In the genomic region with DNA sequence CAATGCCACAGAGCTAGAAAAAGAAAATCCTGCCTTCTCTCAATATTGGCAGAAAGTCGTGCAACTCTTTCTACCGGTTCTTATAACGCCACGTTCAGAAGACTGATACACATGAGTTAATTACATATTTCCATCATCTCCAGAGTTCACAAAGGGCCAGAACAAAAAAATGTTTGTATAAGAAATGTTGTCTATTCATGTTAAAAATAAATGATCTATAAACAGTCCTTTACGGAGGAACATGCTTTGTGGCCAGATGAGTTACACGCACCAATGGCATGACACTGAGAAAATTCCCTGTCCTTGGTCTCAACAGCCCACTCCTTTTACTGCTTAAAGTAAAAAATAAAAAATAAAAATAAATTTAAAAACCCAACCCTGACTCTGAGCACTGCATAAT, we compare ENCODE assay signal across 9 cellular contexts. TPM values are rescaled to one million over a fixed set of nuclear protein-coding genes. Genes with fewer than 3 reads are reported as not detected.
DNase-seq lines count a peak whose midpoint lies in the region; ATAC-seq and TF ChIP-seq lines count a peak whose summit lies in the region.
"Had no signal": no experiment of that assay in that cellular context is flagged by ENCODE, and none has a peak within 500 bp of the region (broad histone marks: within the 10 kb centered on the region; RNA-seq: fewer than 3 reads in every experiment).

No MANE protein-coding gene starts in this region.

- no peaks in the 10 kb centered on the region for H3K9me2 ChIP-seq in DOHH2 (replicated peaks; ENCODE audit: control insufficient read depth, low read length)

- H3K4me3 ChIP-seq in DOHH2 (ENCODE audit: low read length) (peak overlapping the region; percentile 79), skeletal muscle tissue (ENCODE audit: low read length in 3 of 3) (no peak overlapping the region), HAP-1 (no peak overlapping the region)

- peaks cover 38% of the 10 kb centered on the region for H3F3A ChIP-seq in DOHH2 (ENCODE audit: control insufficient read depth, insufficient read depth)

- in situ Hi-C loops in HAP-1 (cut with MboI; ENCODE audit: low sequenced_read_pairs): no loop called here

- H3K36me3 ChIP-seq in DOHH2 (ENCODE audit: control insufficient read depth, low read length) (peaks cover 3% of the 10 kb centered on the region; the same call in 1 of the 2 replicates), skeletal muscle tissue (ENCODE audit: control insufficient read depth in 3 of 3, insufficient read depth in 3 of 3, low read length in 3 of 3) (peaks cover 0 to 4% (median 0%) of the 10 kb centered on the region in 3 donors), HAP-1 (replicated peaks) (no peaks in the 10 kb centered on the region)

- H3K4me2 ChIP-seq in DOHH2 (ENCODE audit: low read length): peak overlapping the region; percentile 84

- ATAC-seq in activated T-helper 17 cell treated with anti-CD3 and anti-CD28 coated beads, Interleukin-2, amount 50 U/mL, for 72 hours (replicated peaks): no peak
- ATAC-seq in left ventricle myocardium superior (peak; percentile 25), HG02852 (IDR thresholded peaks at IDR 0.05; ENCODE audit: unreplicated experiment) (no peak), HG02870 (IDR thresholded peaks at IDR 0.05; ENCODE audit: unreplicated experiment) (no peak), HG03039 (IDR thresholded peaks at IDR 0.05; ENCODE audit: unreplicated experiment) (no peak)

- H3K36me3 Mint-ChIP-seq in activated T-helper 17 cell treated with anti-CD3 and anti-CD28 coated beads, Interleukin-2, amount 50 U/mL, for 72 hours (ENCODE audit: low read depth): peaks cover 6% of the 10 kb centered on the region

- no peaks in the 10 kb centered on the region for H3K9me3 ChIP-seq in DOHH2 (ENCODE audit: control insufficient read depth, insufficient read depth, low read length)
- no peaks in the 10 kb centered on the region for H3K9me3 ChIP-seq in skeletal muscle tissue (ENCODE audit: control insufficient read depth in 3 of 3, low read length in 3 of 3)
- H3K9me3 ChIP-seq in HAP-1: no peaks in the 10 kb centered on the region

- TF ChIP-seq CTCF in DOHH2 (IDR thresholded peaks at IDR 0.05; ENCODE audit: low read depth, low read length, poor library complexity, severe bottlenecking): no peak

- H3K9me3 Mint-ChIP-seq in activated T-helper 17 cell treated with anti-CD3 and anti-CD28 coated beads, Interleukin-2, amount 50 U/mL, for 72 hours: no peaks in the 10 kb centered on the region

- no peaks in the 10 kb centered on the region for H3K27me3 ChIP-seq in DOHH2 (ENCODE audit: control insufficient read depth, low read length)
- no peaks in the 10 kb centered on the region for H3K27me3 ChIP-seq in skeletal muscle tissue (ENCODE audit: control insufficient read depth in 3 of 3, insufficient read depth in 3 of 3, low read length in 3 of 3)
- H3K27me3 ChIP-seq in HAP-1 (ENCODE audit: low read depth): no peaks in the 10 kb centered on the region

- no peak overlapping the region for H3K9ac ChIP-seq in skeletal muscle tissue (ENCODE audit: low read depth in 1 of 3, low read length in 3 of 3)

- H3K79me2 ChIP-seq in DOHH2 (ENCODE audit: control insufficient read depth, low read length): peaks cover 33% of the 10 kb centered on the region

- peak overlapping the region; percentile 91 for H3K4me3 Mint-ChIP-seq in activated T-helper 17 cell treated with anti-CD3 and anti-CD28 coated beads, Interleukin-2, amount 50 U/mL, for 72 hours

- H3K27me3 Mint-ChIP-seq in activated T-helper 17 cell treated with anti-CD3 and anti-CD28 coated beads, Interleukin-2, amount 50 U/mL, for 72 hours: no peaks in the 10 kb centered on the region

- H3K4me1 ChIP-seq in DOHH2 (ENCODE audit: control insufficient read depth, low read length) (peaks cover 90% of the 10 kb centered on the region), skeletal muscle tissue (ENCODE audit: control insufficient read depth in 3 of 3, insufficient read depth in 3 of 3, low read length in 3 of 3) (peaks cover 22 to 28% (median 24%) of the 10 kb centered on the region in 3 donors), HAP-1 (no peaks in the 10 kb centered on the region)

- peaks cover 17% of the 10 kb centered on the region for H3K4me1 Mint-ChIP-seq in activated T-helper 17 cell treated with anti-CD3 and anti-CD28 coated beads, Interleukin-2, amount 50 U/mL, for 72 hours

- no peak for DNase-seq in left ventricle myocardium superior
- no peak for DNase-seq in HAP-1 (ENCODE audit: low spot score in 2 of 2)
- DNase-seq: NK-92 treated with Interleukin-12 subunit alpha and Interleukin-12 subunit beta, amount 100 ng/mL, for 24 hours had no signal

- no peak overlapping the region for H3K27ac Mint-ChIP-seq in activated T-helper 17 cell treated with anti-CD3 and anti-CD28 coated beads, Interleukin-2, amount 50 U/mL, for 72 hours

- H3K27ac ChIP-seq in DOHH2 (ENCODE audit: low read depth, low read length) (peak overlapping the region; percentile 93), skeletal muscle tissue (ENCODE audit: low read depth, low read length) (peak overlapping the region; percentile 84)

- no peaks in the 10 kb centered on the region for H4K20me1 ChIP-seq in DOHH2 (ENCODE audit: control insufficient read depth, insufficient read depth, low read depth, low read length)

- intact Hi-C loops in left ventricle myocardium superior (cut with micrococcal nuclease): no loop called here

RNA-seq across cellular contexts. Expression of gene C2CD2, which starts 29.5 kb away (rescaled TPM):
- 1 to 10 TPM; 4.6 to 8.2 TPM for total RNA-seq in activated T-helper 17 cell treated with anti-CD3 and anti-CD28 coated beads, Interleukin-2, amount 50 U/mL, for 72 hours
- total RNA-seq in left ventricle myocardium superior (5.2 TPM), skeletal muscle tissue (7.3 TPM)

RNA-seq across cellular contexts. Expression of gene PRDM15, which starts 45.2 kb away (rescaled TPM):
- 10 to 100 TPM; 17.1 to 17.6 TPM for total RNA-seq in activated T-helper 17 cell treated with anti-CD3 and anti-CD28 coated beads, Interleukin-2, amount 50 U/mL, for 72 hours
- total RNA-seq in left ventricle myocardium superior: 3.7 TPM
- 2.6 TPM for total RNA-seq in skeletal muscle tissue
